In the genomic region with DNA sequence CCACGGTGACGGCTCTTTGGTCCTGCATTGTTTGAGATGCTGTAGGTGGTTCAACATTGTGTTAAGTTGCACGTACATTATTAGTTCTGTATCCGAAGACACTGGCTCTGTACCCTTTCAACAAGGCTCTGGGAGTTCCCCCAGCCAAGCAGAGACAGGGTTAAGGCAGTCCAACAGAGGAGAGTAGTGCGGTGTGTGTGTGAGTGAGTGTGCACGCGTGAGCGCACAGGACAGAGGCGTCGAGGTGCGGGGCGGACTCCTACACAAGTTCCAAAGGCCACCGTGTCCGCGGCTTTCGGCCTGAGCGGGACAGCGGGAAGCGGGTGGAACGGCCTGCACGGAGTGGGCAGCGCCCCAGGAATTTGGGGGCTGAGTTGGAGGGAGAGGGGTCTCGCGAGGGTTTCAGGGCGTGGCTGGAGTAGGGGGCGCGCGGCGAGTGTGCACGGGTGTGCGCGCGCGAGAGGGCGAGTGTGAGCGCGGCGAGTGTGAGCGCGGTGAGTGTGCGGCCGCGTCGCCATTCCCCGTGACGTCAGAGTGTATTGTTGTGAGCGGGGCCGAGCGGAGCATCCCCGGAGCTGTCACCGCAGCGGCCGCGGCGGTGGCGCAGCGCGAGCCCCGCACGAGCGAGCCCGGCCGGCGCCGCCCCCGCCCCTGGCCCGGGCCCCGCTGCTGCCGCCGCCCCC, we compare ENCODE assay signal across 8 cellular contexts. TPM values are rescaled to one million over a fixed set of nuclear protein-coding genes. Genes with fewer than 3 reads are reported as not detected.
DNase-seq lines count a peak whose midpoint lies in the region; ATAC-seq and TF ChIP-seq lines count a peak whose summit lies in the region.

A gene (plus strand): TSS at position 532 of the 683 bp plus-strand sequence. CDS start 413 bp downstream, outside the sequence.

- H3K9me3 ChIP-seq in BLaER1 treated with 17β-estradiol and CSF1 and Interleukin-3, amounts not matched to agents 10 nM and 100 nM (replicated peaks in 1 of 11) = peaks cover 0 to 9% (median 5%) of the 10 kb centered on the region in 11 experiments; a peak in 10 of 22 replicates
- H3K9me3 ChIP-seq in HEK293 (ENCODE audit: control insufficient read depth, insufficient read depth, low read depth, low read length) (no peaks in the 10 kb centered on the region), OCI-LY7 (ENCODE audit: low read length) (no peaks in the 10 kb centered on the region), endodermal cell (ENCODE audit: control insufficient read depth, low read length) (no peaks in the 10 kb centered on the region), mesodermal cell (ENCODE audit: control insufficient read depth, low read length) (no peaks in the 10 kb centered on the region), transverse colon (no peaks in the 10 kb centered on the region)

- peak within 1 kb of the TSS in 9 of 11 experiments; percentile 30 to 58 (median 47); a peak in 11 of 22 replicates for H3K27ac ChIP-seq in BLaER1 treated with 17β-estradiol and CSF1 and Interleukin-3, amounts not matched to agents 10 nM and 100 nM
- H3K27ac ChIP-seq in HEK293 (ENCODE audit: extremely low read depth, low read depth, low read length) (peak within 1 kb of the TSS; percentile 90), OCI-LY7 (ENCODE audit: low read depth, low read length, poor library complexity, severe bottlenecking) (no peak within 1 kb of the TSS), endodermal cell (ENCODE audit: low read depth, low read length) (peak within 1 kb of the TSS; percentile 98), mesodermal cell (ENCODE audit: low read depth, low read length, severe bottlenecking) (peak within 1 kb of the TSS; percentile 87), transverse colon (peak within 1 kb of the TSS; percentile 85 to 92 (median 88))

- POLR2A ChIA-PET in HEK293 (lab: Yijun Ruan, JAX) (no interaction called here), OCI-LY7 (lab: Charles Lee) (no interaction called here)

- CTCF ChIA-PET in HEK293 (lab: Yijun Ruan, JAX) (interaction anchor here (0.7 to 1.2 kb wide), 2 partner anchors 176 to 347 kb away, joined by 4 read pairs; no protein-coding TSS in a partner anchor), OCI-LY7 (lab: Charles Lee; ENCODE audit: unreplicated experiment) (no interaction called here)

- no peaks in the 10 kb centered on the region for H4K20me1 ChIP-seq in BLaER1 treated with 17β-estradiol and CSF1 and Interleukin-3, amounts not matched to agents 10 nM and 100 nM
- H4K20me1 ChIP-seq in OCI-LY7 (ENCODE audit: insufficient read depth, low read length) = no peaks in the 10 kb centered on the region

- peak within 1 kb of the TSS; percentile 93 for H2AFZ ChIP-seq in OCI-LY7 (ENCODE audit: low read length)

- H3K4me1 ChIP-seq in BLaER1 treated with 17β-estradiol and CSF1 and Interleukin-3, amounts not matched to agents 10 nM and 100 nM = peaks cover 9 to 30% (median 14%) of the 10 kb centered on the region in 10 experiments; a peak in 19 of 20 replicates
- H3K4me1 ChIP-seq in HEK293 (ENCODE audit: control insufficient read depth, insufficient read depth, low read length) (no peaks in the 10 kb centered on the region; the same call in 1 of the 2 replicates), OCI-LY7 (ENCODE audit: insufficient read depth, low read length, poor library complexity, severe bottlenecking) (peaks cover 40% of the 10 kb centered on the region), endodermal cell (ENCODE audit: control insufficient read depth, insufficient read depth, low read length) (no peaks in the 10 kb centered on the region), mesodermal cell (ENCODE audit: control insufficient read depth, insufficient read depth, low read length, poor library complexity, severe bottlenecking) (no peaks in the 10 kb centered on the region), transverse colon (peaks cover 0 to 9% (median 0%) of the 10 kb centered on the region in 4 donors)

- no peaks in the 10 kb centered on the region for H3K9me3 Mint-ChIP-seq in endodermal cell

- in situ Hi-C loops in transverse colon (cut with MboI; ENCODE audit: low pct_ligation_motif_present in 1 of 4, low pct_unique_long_range_greater_than_20kb in 1 of 4, low sequenced_read_pairs in 3 of 4) = no loop called here

- ATAC-seq in HG02798 (IDR thresholded peaks at IDR 0.05; ENCODE audit: poor library complexity, unreplicated experiment) = no peak
- no peak for ATAC-seq in GM19324 (IDR thresholded peaks at IDR 0.05; ENCODE audit: low FRiP score, unreplicated experiment)

- peak within 1 kb of the TSS; percentile 29 to 77 (median 65); a peak in 20 of 22 replicates for H3K9ac ChIP-seq in BLaER1 treated with 17β-estradiol and CSF1 and Interleukin-3, amounts not matched to agents 10 nM and 100 nM
- peak within 1 kb of the TSS; percentile 49 for H3K9ac ChIP-seq in endodermal cell (ENCODE audit: extremely low read depth, low read length, poor library complexity, severe bottlenecking)

- 4 to 8% methylated on average over 8 to 58 of the region's 70 CpGs for whole genome bisulfite sequencing in endodermal cell (ENCODE audit: insufficient coverage in 1 of 2, insufficient read length in 1 of 2), 2 experiments
- 2 to 6% methylated on average over 12 to 26 of the region's 70 CpGs for WGBS in mesodermal cell (ENCODE audit: insufficient coverage in 2 of 2), 2 experiments
- WGBS in transverse colon (ENCODE audit: low coverage in 1 of 2), 2 donors = 4 to 9% methylated on average over 4 to 25 of the region's 70 CpGs

- no peaks in the 10 kb centered on the region for H3K79me2 ChIP-seq in OCI-LY7 (ENCODE audit: insufficient read depth, low read depth, low read length)

- TF ChIP-seq EP300 in transverse colon (IDR thresholded peaks at IDR 0.05; ENCODE audit: low read depth) = no peak

- no peak within 1 kb of the TSS for H3K27ac Mint-ChIP-seq in endodermal cell

- peaks cover 13 to 26% (median 21%) of the 10 kb centered on the region in 11 experiments for H3K27me3 ChIP-seq in BLaER1 treated with 17β-estradiol and CSF1 and Interleukin-3, amounts not matched to agents 10 nM and 100 nM
- H3K27me3 ChIP-seq in endodermal cell (ENCODE audit: control insufficient read depth, insufficient read depth, low read length, poor library complexity, severe bottlenecking) (peaks cover 54% of the 10 kb centered on the region), transverse colon (peaks cover 16% of the 10 kb centered on the region)

- intact Hi-C loops in OCI-LY7 (cut with micrococcal nuclease; ENCODE audit: unreplicated experiment) (loop anchor here (5.0 kb wide), 1 partner anchor 94 kb away; no protein-coding TSS in a partner anchor), transverse colon (cut with DNase I; ENCODE audit: low total_unique reads) (no loop called here)

- no peaks in the 10 kb centered on the region for H3K36me3 ChIP-seq in BLaER1 treated with 17β-estradiol and CSF1 and Interleukin-3, amounts not matched to agents 10 nM and 100 nM
- H3K36me3 ChIP-seq in HEK293 (ENCODE audit: control insufficient read depth in 2 of 2, insufficient read depth in 1 of 2, low read length in 2 of 2) = no peaks in the 10 kb centered on the region
- no peaks in the 10 kb centered on the region for H3K36me3 ChIP-seq in OCI-LY7 (ENCODE audit: insufficient read depth, low read length)
- H3K36me3 ChIP-seq in endodermal cell (ENCODE audit: control insufficient read depth, insufficient read depth, low read length) = no peaks in the 10 kb centered on the region
- H3K36me3 ChIP-seq in mesodermal cell (ENCODE audit: control insufficient read depth, insufficient read depth, low read length) = no peaks in the 10 kb centered on the region
- H3K36me3 ChIP-seq in transverse colon = no peaks in the 10 kb centered on the region

- peak within 1 kb of the TSS; percentile 69 to 92 (median 86) for H3K4me2 ChIP-seq in BLaER1 treated with 17β-estradiol and CSF1 and Interleukin-3, amounts not matched to agents 10 nM and 100 nM
- H3K4me2 ChIP-seq in OCI-LY7 (ENCODE audit: low read length) = peak within 1 kb of the TSS; percentile 76

- no peak within 1 kb of the TSS for H3K4me3 Mint-ChIP-seq in endodermal cell

- H3K27me3 Mint-ChIP-seq in endodermal cell (ENCODE audit: insufficient read depth) = peaks cover 47% of the 10 kb centered on the region

- BruUV-seq in OCI-LY7 (replicated peaks; lab: Mats Ljungman, UMichigan) = no TSS peak

- peak; percentile 23 for DNase-seq in OCI-LY7 (ENCODE audit: low spot score)
- peak; percentile 61 for DNase-seq in endodermal cell
- DNase-seq in transverse colon = peak; percentile 57

- TF ChIP-seq CTCF in HEK293 (tag by site-specific recombination; IDR thresholded peaks at IDR 0.05) (peak; percentile 75), OCI-LY7 (conservative IDR thresholded peaks at IDR 0.05; ENCODE audit: low read length) (no peak), endodermal cell (conservative IDR thresholded peaks at IDR 0.05) (no peak), transverse colon (IDR thresholded peaks at IDR 0.05) (no peak)

- H3K4me1 Mint-ChIP-seq in endodermal cell = peaks cover 7% of the 10 kb centered on the region

- TF ChIP-seq POLR2A in transverse colon (IDR thresholded peaks at IDR 0.05) = no peak

- H3K4me3 ChIP-seq in BLaER1 treated with 17β-estradiol and CSF1 and Interleukin-3, amounts not matched to agents 10 nM and 100 nM = peak within 1 kb of the TSS; percentile 60 to 77 (median 69)
- peak within 1 kb of the TSS; percentile 92 for H3K4me3 ChIP-seq in HEK293 (ENCODE audit: low read depth, low read length)
- peak within 1 kb of the TSS; percentile 81 for H3K4me3 ChIP-seq in OCI-LY7 (ENCODE audit: low read depth, low read length, poor library complexity, severe bottlenecking)
- peak within 1 kb of the TSS; percentile 83 for H3K4me3 ChIP-seq in endodermal cell (ENCODE audit: low read length)
- peak within 1 kb of the TSS; percentile 66 for H3K4me3 ChIP-seq in mesodermal cell (ENCODE audit: extremely low read depth, insufficient read depth, low read length, poor library complexity, severe bottlenecking)
- peak within 1 kb of the TSS; percentile 60 to 81 (median 78) for H3K4me3 ChIP-seq in transverse colon

- H3K9me2 ChIP-seq in OCI-LY7 (ENCODE audit: insufficient read depth, low read length) = no peaks in the 10 kb centered on the region

- H3K36me3 Mint-ChIP-seq in endodermal cell (ENCODE audit: low read depth) = no peaks in the 10 kb centered on the region

RNA-seq across cellular contexts. Expression of the gene that starts here (rescaled TPM):
- total RNA-seq in OCI-LY7 (2014; rRNA removed; shearing (Covaris generic)) = 1.6 and 2.6 TPM in 2 replicates
- total RNA-seq in OCI-LY7 (2022) (2.6 and 3.9 TPM in 2 replicates), endodermal cell (1 to 10 TPM in 1 of 2 donors, under 1 TPM in 1; 0.71 to 1.1 TPM), transverse colon (1 to 10 TPM in 2 of 4 donors, under 1 TPM in 2; 0.75 to 3.0 (median 1.7) TPM)
- 23.2 TPM for polyA plus RNA-seq in endodermal cell (2013, experiment 1 of 2)
- polyA plus RNA-seq in endodermal cell (2013, experiment 2 of 2) = 22.7 TPM
- polyA plus RNA-seq in mesodermal cell (2013, experiment 1 of 2) = 6.0 TPM
- polyA plus RNA-seq in mesodermal cell (2013, experiment 2 of 2) = 8.5 TPM
